10 cellular contexts compared by ENCODE assay signal in genomic region chrX:131288738-131289511, GRCh38. TPM values are rescaled to one million over a fixed set of nuclear protein-coding genes. Genes with fewer than 3 reads are reported as not detected.
A peak's percentile ranks its signal among the peaks of the same experiment; 100 is the strongest.
DNase-seq lines count a peak whose midpoint lies in the region; ATAC-seq and TF ChIP-seq lines count a peak whose summit lies in the region.
"Had no signal": no experiment of that assay in that cellular context is flagged by ENCODE, and none has a peak within 500 bp of the region (broad histone marks: within the 10 kb centered on the region; RNA-seq: fewer than 3 reads in every experiment).

Gene IGSF1 (minus strand): TSS chrX:131289306. CDS start chrX:131286674, 2,632 bp downstream.

- H3K27ac ChIP-seq in neural progenitor cell = no peak within 1 kb of the TSS
- H3K27ac ChIP-seq: epithelial cell of prostate had no signal

- H3K4me3 ChIP-seq in fibroblast of pulmonary artery (replicated peaks; ENCODE audit: low read depth, low read length) (no peak within 1 kb of the TSS), neural progenitor cell (peak within 1 kb of the TSS; percentile 59)

- H3K36me3 ChIP-seq in neural progenitor cell = no peaks in the 10 kb centered on the region

- H3K27me3 ChIP-seq in neural progenitor cell = no peaks in the 10 kb centered on the region

- H3K4me3 Mint-ChIP-seq in neural progenitor cell = peak within 1 kb of the TSS; percentile 85

- ATAC-seq in HG03025 (IDR thresholded peaks at IDR 0.05; ENCODE audit: low FRiP score, unreplicated experiment) = no peak

- H3K9me3 ChIP-seq in neural progenitor cell (ENCODE audit: low read depth) = no peaks in the 10 kb centered on the region

- H3F3A ChIP-seq in neural progenitor cell (ENCODE audit: low read depth) = no peaks in the 10 kb centered on the region

- peaks cover 33% of the 10 kb centered on the region for H3K4me1 Mint-ChIP-seq in neural progenitor cell

- H4K20me1 ChIP-seq in neural progenitor cell (ENCODE audit: low read depth) = no peaks in the 10 kb centered on the region

- H3K4me1 ChIP-seq in neural progenitor cell = no peaks in the 10 kb centered on the region

- H3K36me3 Mint-ChIP-seq in neural progenitor cell = no peaks in the 10 kb centered on the region

- DNase-seq in Daoy (ENCODE audit: low read depth) = peak; percentile 41
- peak; percentile 45 for DNase-seq in NCI-H2171 treated with DMSO at 0.1 percent for 48 hours (lab: John Stamatoyannopoulos, UW)
- DNase-seq in fibroblast of pulmonary artery (ENCODE audit: low read depth) = peak; percentile 3
- DNase-seq in neural progenitor cell (ENCODE audit: low spot score) = peak; percentile 74
- no peak for DNase-seq in activated CD4-positive, CD25-positive, alpha-beta regulatory T cell treated with anti-CD3 and anti-CD28 coated beads, Interleukin-2, amount 50 U/mL, for 72 hours
- DNase-seq in CD1c-positive myeloid dendritic cell (ENCODE audit: extremely low spot score) = no peak
- no peak for DNase-seq in activated T-cell treated with anti-CD3 and anti-CD28 coated beads for 4 hours
- DNase-seq: NCI-H1436 had no signal

- H3K27ac Mint-ChIP-seq in neural progenitor cell = no peak within 1 kb of the TSS

- H3K27me3 Mint-ChIP-seq in neural progenitor cell (ENCODE audit: insufficient read depth, low read depth) = peaks cover 11% of the 10 kb centered on the region

- TF ChIP-seq CTCF in fibroblast of pulmonary artery (IDR thresholded peaks at IDR 0.05; ENCODE audit: low read length, missing control alignments) (no peak), neural progenitor cell (IDR thresholded peaks at IDR 0.05) (no peak)

- no peak within 1 kb of the TSS for H3K9ac ChIP-seq in neural progenitor cell

- peak within 1 kb of the TSS; percentile 77 for H3K4me2 ChIP-seq in neural progenitor cell

- peak within 1 kb of the TSS; percentile 72 for H2AFZ ChIP-seq in neural progenitor cell (replicated peaks)

- no peaks in the 10 kb centered on the region for H3K79me2 ChIP-seq in neural progenitor cell (ENCODE audit: low read depth)

- H3K9me3 Mint-ChIP-seq in neural progenitor cell = no peaks in the 10 kb centered on the region

RNA-seq across cellular contexts. Expression of gene IGSF1, which starts in this region (rescaled TPM):
- total RNA-seq in Daoy (2014; rRNA removed; shearing (Covaris generic)) = 1.4 and 1.6 TPM in 2 replicates
- total RNA-seq in neural progenitor cell (ENCODE audit: low replicate concordance) = 9.6 and 9.9 TPM in 2 replicates

Comparison
In these comparisons a context has a peak if more than half of its experiments do, and no peak if none do; other contexts are left out.
1. DNase-seq: peak in Daoy (single experiment), NCI-H2171 treated with DMSO at 0.1 percent for 48 hours (single experiment), fibroblast of pulmonary artery (single experiment) and neural progenitor cell (single experiment); none in activated CD4-positive, CD25-positive, alpha-beta regulatory T cell treated with anti-CD3 and anti-CD28 coated beads, Interleukin-2, amount 50 U/mL, for 72 hours (single experiment), CD1c-positive myeloid dendritic cell (single experiment) and activated T-cell treated with anti-CD3 and anti-CD28 coated beads for 4 hours (single experiment).